27 cellular contexts compared by ENCODE assay signal in genomic region chr3:14496351-14496750, GRCh38. TPM values are rescaled to one million over a fixed set of nuclear protein-coding genes. Genes with fewer than 3 reads are reported as not detected.
"Had no signal": no experiment of that assay in that cellular context is flagged by ENCODE, and none has a peak within 500 bp of the region (broad histone marks: within the 10 kb centered on the region; RNA-seq: fewer than 3 reads in every experiment).

No MANE protein-coding gene starts in this region.

- DNase-seq: effector memory CD8-positive, alpha-beta T cell; esophagus squamous epithelium; foreskin fibroblast; head of caudate nucleus; left colon; left ventricle myocardium superior; mesendoderm; naive B cell; nucleus accumbens; retina; right lobe of liver; stimulated activated CD4-positive, alpha-beta T cell treated with anti-CD3 and anti-CD28 coated beads, Interleukin-2, amount 100 ng/mL, for 24 hours; stimulated activated CD4-positive, alpha-beta T cell treated with anti-CD3 and anti-CD28 coated beads, Interleukin-4, amount 100 ng/mL, for 4 hours; stimulated activated naive B cell treated with anti-CD40 and anti-IgM and Interleukin-4, amounts not matched to agents 10 μg/mL and 1 μg/mL and 100 μg/mL, for 72 hours; stimulated activated naive CD8-positive, alpha-beta T cell treated with anti-CD3 and anti-CD28 coated beads, Interleukin-15, amount 100 ng/mL, for 72 hours; testis had no signal

- H3K27me3 Mint-ChIP-seq: central memory CD8-positive, alpha-beta T cell had no signal

- H3K4me1 Mint-ChIP-seq: central memory CD8-positive, alpha-beta T cell; naive B cell; neural crest cell; stimulated activated naive B cell treated with anti-CD40 and anti-IgM and Interleukin-4, amounts not matched to agents 10 μg/mL and 1 μg/mL and 100 μg/mL, for 72 hours; stimulated activated naive CD8-positive, alpha-beta T cell treated with anti-CD3 and anti-CD28 coated beads, Interleukin-15, amount 100 ng/mL, for 72 hours had no signal

- H3K27me3 ChIP-seq: esophagus squamous epithelium, hepatocyte, right lobe of liver, testis, tibial nerve had no signal

- H3K79me2 ChIP-seq: hepatocyte, parathyroid adenoma had no signal

- H2AFZ ChIP-seq: hepatocyte, parathyroid adenoma had no signal

- H3K4me3 Mint-ChIP-seq: central memory CD8-positive, alpha-beta T cell; dendritic cell treated with granulocyte-macrophage colony-stimulating factor and Interleukin-4, amounts not matched to agents 40 ng/mL and 50 ng/mL, for 4 days; effector memory CD8-positive, alpha-beta T cell; naive B cell; neural crest cell; stimulated activated naive B cell treated with anti-CD40 and anti-IgM and Interleukin-4, amounts not matched to agents 10 μg/mL and 1 μg/mL and 100 μg/mL, for 72 hours; stimulated activated naive CD8-positive, alpha-beta T cell treated with anti-CD3 and anti-CD28 coated beads, Interleukin-15, amount 100 ng/mL, for 72 hours had no signal

- H3K4me2 ChIP-seq: hepatocyte had no signal

- H3K27ac ChIP-seq: epithelial cell of prostate, esophagus squamous epithelium, hepatocyte, parathyroid adenoma, psoas muscle, right lobe of liver, testis, tibial nerve had no signal

- H3K9me3 ChIP-seq: esophagus squamous epithelium, psoas muscle, right lobe of liver, testis had no signal

- H3K36me3 ChIP-seq: esophagus squamous epithelium, right lobe of liver, tibial nerve had no signal

- H3K9ac ChIP-seq: parathyroid adenoma had no signal

- H3K4me1 ChIP-seq: esophagus squamous epithelium, parathyroid adenoma, psoas muscle, right lobe of liver, tibial nerve had no signal

- H3K4me3 ChIP-seq: esophagus squamous epithelium, hepatocyte, psoas muscle, right lobe of liver, testis, tibial nerve had no signal

- H3K27ac Mint-ChIP-seq: dendritic cell treated with granulocyte-macrophage colony-stimulating factor and Interleukin-4, amounts not matched to agents 40 ng/mL and 50 ng/mL, for 4 days; effector memory CD8-positive, alpha-beta T cell; naive B cell; stimulated activated naive B cell treated with anti-CD40 and anti-IgM and Interleukin-4, amounts not matched to agents 10 μg/mL and 1 μg/mL and 100 μg/mL, for 72 hours; stimulated activated naive CD8-positive, alpha-beta T cell treated with anti-CD3 and anti-CD28 coated beads, Interleukin-15, amount 100 ng/mL, for 72 hours had no signal

- FAIRE-seq: colon had no signal

- H3K36me3 Mint-ChIP-seq: naive B cell had no signal

- H3K9me3 Mint-ChIP-seq: dendritic cell treated with granulocyte-macrophage colony-stimulating factor and Interleukin-4, amounts not matched to agents 40 ng/mL and 50 ng/mL, for 4 days; effector memory CD8-positive, alpha-beta T cell had no signal

RNA-seq across cellular contexts. Expression of gene GRIP2, which starts 43.8 kb away (rescaled TPM):
- total RNA-seq: kidney epithelial cell, lung microvascular endothelial cell had no signal
